Comparison of ENCODE assay signal across 8 cellular contexts in the genomic region with DNA sequence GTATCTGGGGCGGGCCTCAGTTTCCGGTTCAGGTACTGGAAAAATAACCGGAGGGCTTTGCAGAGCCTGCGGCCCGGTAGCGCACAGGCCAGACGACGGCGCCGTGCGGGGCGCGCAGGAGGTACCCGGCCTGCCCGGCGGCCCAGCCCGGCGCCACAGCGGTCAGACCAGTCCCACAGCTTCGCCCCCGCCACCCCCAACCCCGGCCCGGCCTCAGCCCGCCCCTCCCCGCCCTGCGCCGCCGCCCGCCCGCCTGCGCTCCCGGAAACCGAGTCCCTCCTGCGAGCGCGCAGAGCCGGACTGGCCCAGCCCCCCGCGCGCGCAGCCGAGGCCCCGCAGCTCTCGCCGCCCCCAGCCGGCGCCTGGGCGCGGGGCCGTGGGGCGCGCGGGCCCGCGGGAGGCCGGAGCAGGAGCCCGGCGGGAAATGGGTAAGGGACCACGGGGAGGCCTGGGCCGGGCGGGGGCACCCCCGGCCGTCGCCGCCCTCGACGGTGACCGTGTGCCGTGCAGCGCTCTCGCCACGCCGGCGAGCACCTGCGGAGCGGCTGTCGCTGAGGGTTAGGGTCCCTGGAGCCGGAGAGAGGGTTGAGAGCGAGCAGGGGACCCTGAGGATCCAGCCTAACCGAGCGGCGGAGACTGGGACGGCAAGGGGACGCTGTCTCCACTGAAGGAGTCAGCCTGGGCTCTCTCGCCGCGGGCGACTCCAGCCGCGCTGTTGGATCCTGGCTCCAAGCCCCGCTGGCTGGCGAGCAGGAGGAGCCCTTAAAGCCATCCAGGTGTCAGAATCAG. TPM values are rescaled to one million over a fixed set of nuclear protein-coding genes. Genes with fewer than 3 reads are reported as not detected.
DNase-seq lines count a peak whose midpoint lies in the region; ATAC-seq and TF ChIP-seq lines count a peak whose summit lies in the region.

No MANE protein-coding gene starts in this region.

- no peak for TF ChIP-seq CTCF in prostate gland (IDR thresholded peaks at IDR 0.05)

- H3K27ac Mint-ChIP-seq in activated T-helper 2 cell treated with anti-CD3 and anti-CD28 coated beads, Interferon-gamma antibody, Interleukin-2, Interleukin-4, amounts not matched to agents 10 μg/mL and 5 μg/mL and 100 μg/mL, durations not matched to agents 14 hours and 24 hours and 36 hours, result peak overlapping the region; percentile 38

- H3K4me3 ChIP-seq in prostate gland, result peak overlapping the region; percentile 57 to 72

- WGBS in prostate gland, result under 1% methylated on average over 29 of the region's 92 CpGs

- peak overlapping the region; percentile 89 to 95 for H3K27ac ChIP-seq in prostate gland

- H3K9me3 ChIP-seq in prostate gland, result no peaks in the 10 kb centered on the region

- H3K27me3 Mint-ChIP-seq in activated T-helper 2 cell treated with anti-CD3 and anti-CD28 coated beads, Interferon-gamma antibody, Interleukin-2, Interleukin-4, amounts not matched to agents 10 μg/mL and 5 μg/mL and 100 μg/mL, durations not matched to agents 14 hours and 24 hours and 36 hours (ENCODE audit: low read depth), result peaks cover 12% of the 10 kb centered on the region

- no peak for TF ChIP-seq POLR2A in prostate gland (IDR thresholded peaks at IDR 0.05)

- DNase-seq in DMS53 (lab: John Stamatoyannopoulos, UW) (peak; percentile 92), NCI-H146 treated with DMSO at 0.1 percent for 48 hours (lab: John Stamatoyannopoulos, UW; ENCODE audit: unreplicated experiment) (peak; percentile 12), Right ventricle myocardium superior (no peak), prostate gland (ENCODE audit: low spot score) (peak; percentile 81), T1000 (lab: John Stamatoyannopoulos, UW) (no peak)
- no peak for DNase-seq in activated T-helper 2 cell treated with anti-CD3 and anti-CD28 coated beads, Interferon-gamma antibody, Interleukin-2, Interleukin-4, amounts not matched to agents 10 μg/mL and 5 μg/mL and 100 μg/mL, durations not matched to agents 14 hours and 24 hours and 36 hours (ENCODE audit: low spot score)

- ATAC-seq in GM21825 (IDR thresholded peaks at IDR 0.05; ENCODE audit: unreplicated experiment) (peak; percentile 81), Right ventricle myocardium superior (ENCODE audit: poor library complexity) (peak; percentile 66), HG03196 (IDR thresholded peaks at IDR 0.05; ENCODE audit: unreplicated experiment) (no peak)

- H3K36me3 ChIP-seq in prostate gland, result no peaks in the 10 kb centered on the region

- H3K4me3 Mint-ChIP-seq in activated T-helper 2 cell treated with anti-CD3 and anti-CD28 coated beads, Interferon-gamma antibody, Interleukin-2, Interleukin-4, amounts not matched to agents 10 μg/mL and 5 μg/mL and 100 μg/mL, durations not matched to agents 14 hours and 24 hours and 36 hours (ENCODE audit: low read depth), result peak overlapping the region; percentile 84

- H3K9me3 Mint-ChIP-seq in activated T-helper 2 cell treated with anti-CD3 and anti-CD28 coated beads, Interferon-gamma antibody, Interleukin-2, Interleukin-4, amounts not matched to agents 10 μg/mL and 5 μg/mL and 100 μg/mL, durations not matched to agents 14 hours and 24 hours and 36 hours, result no peaks in the 10 kb centered on the region

- intact Hi-C loops in activated T-helper 2 cell treated with anti-CD3 and anti-CD28 coated beads, Interferon-gamma antibody, Interleukin-2, Interleukin-4, amounts not matched to agents 10 μg/mL and 5 μg/mL and 100 μg/mL, durations not matched to agents 14 hours and 24 hours and 36 hours (cut with micrococcal nuclease), result loop anchor here (2.0 kb wide), 1 partner anchor 17 kb away; no protein-coding TSS in a partner anchor
- intact Hi-C loops in Right ventricle myocardium superior (cut with DNase I) (no loop called here), prostate gland (cut with DNase I) (no loop called here)

- peaks cover 19% of the 10 kb centered on the region for H3K4me1 Mint-ChIP-seq in activated T-helper 2 cell treated with anti-CD3 and anti-CD28 coated beads, Interferon-gamma antibody, Interleukin-2, Interleukin-4, amounts not matched to agents 10 μg/mL and 5 μg/mL and 100 μg/mL, durations not matched to agents 14 hours and 24 hours and 36 hours (ENCODE audit: low read depth)

- peaks cover 5% of the 10 kb centered on the region for H3K4me1 ChIP-seq in prostate gland (replicated peaks)

- H3K27me3 ChIP-seq in prostate gland (replicated peaks; ENCODE audit: insufficient read depth), result no peaks in the 10 kb centered on the region

- H3K36me3 Mint-ChIP-seq in activated T-helper 2 cell treated with anti-CD3 and anti-CD28 coated beads, Interferon-gamma antibody, Interleukin-2, Interleukin-4, amounts not matched to agents 10 μg/mL and 5 μg/mL and 100 μg/mL, durations not matched to agents 14 hours and 24 hours and 36 hours (ENCODE audit: low read depth), result peaks cover 3% of the 10 kb centered on the region

RNA-seq across cellular contexts. Expression of a gene that starts 16.5 kb away (rescaled TPM):
- total RNA-seq in activated T-helper 2 cell treated with anti-CD3 and anti-CD28 coated beads, Interferon-gamma antibody, Interleukin-2, Interleukin-4, amounts not matched to agents 10 μg/mL and 5 μg/mL and 100 μg/mL, durations not matched to agents 14 hours and 24 hours and 36 hours, result 313 and 319 TPM in 2 replicates
- total RNA-seq in Right ventricle myocardium superior (2.6 TPM), prostate gland (100 to 1,000 TPM; 139 to 221 TPM)

RNA-seq across cellular contexts. Expression of a gene that starts 29.9 kb away (rescaled TPM):
- 13.2 and 15.9 TPM in 2 replicates for total RNA-seq in activated T-helper 2 cell treated with anti-CD3 and anti-CD28 coated beads, Interferon-gamma antibody, Interleukin-2, Interleukin-4, amounts not matched to agents 10 μg/mL and 5 μg/mL and 100 μg/mL, durations not matched to agents 14 hours and 24 hours and 36 hours
- total RNA-seq in Right ventricle myocardium superior (0.51 TPM), prostate gland (1 to 10 TPM; 3.7 to 4.4 TPM)

Comparison
In these comparisons a context has a peak if more than half of its experiments do, and no peak if none do; other contexts are left out.
1. DNase-seq: peak in DMS53 (single experiment), NCI-H146 treated with DMSO at 0.1 percent for 48 hours (single experiment) and prostate gland (single experiment); none in activated T-helper 2 cell treated with anti-CD3 and anti-CD28 coated beads, Interferon-gamma antibody, Interleukin-2, Interleukin-4, amounts not matched to agents 10 μg/mL and 5 μg/mL and 100 μg/mL, durations not matched to agents 14 hours and 24 hours and 36 hours (single experiment), Right ventricle myocardium superior (single experiment) and T1000 (single experiment).
2. RNA of a gene that starts 16.5 kb away (total RNA-seq): 313 to 319 TPM in activated T-helper 2 cell treated with anti-CD3 and anti-CD28 coated beads, Interferon-gamma antibody, Interleukin-2, Interleukin-4, amounts not matched to agents 10 μg/mL and 5 μg/mL and 100 μg/mL, durations not matched to agents 14 hours and 24 hours and 36 hours and 139 to 221 TPM in prostate gland; 2.6 TPM in Right ventricle myocardium superior (single experiment); every median in the first group is over 10 times any median in the second.